In the genomic region with DNA sequence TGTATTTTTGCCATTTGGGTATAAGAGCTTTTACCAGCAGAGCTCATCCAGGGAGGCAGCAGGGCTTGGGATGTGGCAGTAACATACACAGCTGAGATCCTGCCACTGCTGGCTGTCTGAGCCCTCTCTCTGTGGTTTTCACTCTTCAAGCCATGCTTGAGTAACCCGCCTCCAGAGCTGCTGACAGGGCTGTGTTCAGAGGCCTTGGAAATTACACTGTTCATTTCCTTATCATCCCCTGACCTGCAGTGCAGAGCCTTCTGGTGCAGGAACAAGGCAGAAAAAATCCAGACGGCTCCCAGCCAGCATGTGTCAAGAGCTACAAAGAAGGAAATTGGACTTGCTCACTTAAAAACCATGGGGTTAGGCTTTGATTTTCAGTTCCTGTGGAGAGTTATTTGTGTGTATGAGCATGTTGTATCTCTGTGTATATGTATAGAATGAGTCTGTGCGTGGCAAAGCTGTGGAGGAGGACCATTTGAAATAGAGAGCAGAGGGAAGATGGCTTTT, we compare ENCODE assay signal across 8 cellular contexts.
DNase-seq lines count a peak whose midpoint lies in the region; ATAC-seq lines count a peak whose summit lies in the region.

No MANE protein-coding gene starts in this region.

- DNase-seq in NCI-H1417 (lab: John Stamatoyannopoulos, UW) = peak in 2 of 3 experiments; percentile 20 to 60
- no peak for DNase-seq in NCI-H1417 treated with DMSO at 0.1 percent for 48 hours (lab: John Stamatoyannopoulos, UW)
- DNase-seq in OCI-M2 (lab: John Stamatoyannopoulos, UW; ENCODE audit: unreplicated experiment) = peak; percentile 51
- peak in 47 of 58 donors; percentile 11 to 73 (median 36) for DNase-seq in anterior cingulate cortex (lab: John Stamatoyannopoulos, UW)
- peak; percentile 95 for DNase-seq in iris pigment epithelial cell (ENCODE audit: low read depth)
- DNase-seq in stimulated activated CD4-positive, alpha-beta T cell treated with anti-CD3 and anti-CD28 coated beads, Interleukin-12 subunit alpha, Interleukin-12 subunit beta, amount 100 ng/mL, for 24 hours (ENCODE audit: low read depth in 2 of 2) = peak; percentile 26 to 33
- DNase-seq in NCI-H1694 (lab: John Stamatoyannopoulos, UW) = no peak

- ATAC-seq in HG02678 (IDR thresholded peaks at IDR 0.05; ENCODE audit: unreplicated experiment) = peak; percentile 73

Comparison
In these comparisons a context has a peak if more than half of its experiments do, and no peak if none do; other contexts are left out.
1. DNase-seq: peak in NCI-H1417 (2 of 3), OCI-M2 (single experiment), anterior cingulate cortex (47 of 58), iris pigment epithelial cell (single experiment) and stimulated activated CD4-positive, alpha-beta T cell treated with anti-CD3 and anti-CD28 coated beads, Interleukin-12 subunit alpha, Interleukin-12 subunit beta, amount 100 ng/mL, for 24 hours (2 of 2); none in NCI-H1417 treated with DMSO at 0.1 percent for 48 hours (single experiment) and NCI-H1694 (single experiment).